Comparison of ENCODE assay signal across 18 cellular contexts in the genomic region with DNA sequence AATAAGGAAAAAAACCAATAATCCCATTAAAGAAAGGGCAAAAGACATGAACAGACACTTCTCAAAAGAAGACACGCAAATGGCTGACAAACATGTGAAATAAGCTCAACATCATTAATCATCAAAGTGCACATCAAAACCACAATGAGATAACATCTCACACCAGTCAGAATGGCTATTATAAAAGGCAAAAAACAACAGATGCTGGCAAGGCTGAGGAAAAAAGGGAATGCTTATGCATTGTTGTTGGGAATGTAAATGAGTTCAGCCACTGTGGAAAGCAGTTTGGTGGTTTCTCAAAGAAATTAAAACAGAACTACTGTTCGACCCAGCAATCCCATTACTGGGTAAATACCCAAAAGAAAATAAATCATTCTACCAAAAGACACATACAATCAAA.
"Had no signal": no experiment of that assay in that cellular context is flagged by ENCODE, and none has a peak within 500 bp of the region (broad histone marks: within the 10 kb centered on the region; RNA-seq: fewer than 3 reads in every experiment).

No MANE protein-coding gene starts in this region.

- H3K36me3 ChIP-seq: neutrophil, sigmoid colon, stomach, thoracic aorta, transverse colon had no signal

- H3K27me3 ChIP-seq: neutrophil, sigmoid colon, stomach, transverse colon had no signal

- DNase-seq: effector memory CD8-positive, alpha-beta T cell; erythroblast; foreskin melanocyte; head of caudate nucleus; hippocampal formation; kidney glomerular epithelial cell; mucosa of descending colon; naive thymus-derived CD8-positive, alpha-beta T cell; sigmoid colon; stimulated activated CD4-positive, alpha-beta T cell treated with anti-CD3 and anti-CD28 coated beads, Interleukin-12 subunit alpha, Interleukin-12 subunit beta, amount 100 ng/mL, for 4 hours; stimulated activated naive CD4-positive, alpha-beta T cell; stomach; substantia nigra; transverse colon had no signal

- ATAC-seq: effector memory CD8-positive, alpha-beta T cell; mucosa of descending colon; naive thymus-derived CD8-positive, alpha-beta T cell had no signal

- H3K4me3 ChIP-seq: mucosa of descending colon, sigmoid colon, skin epidermis, stomach, thoracic aorta, transverse colon had no signal

- H3K4me1 ChIP-seq: sigmoid colon, stomach, transverse colon had no signal

- H3K9me3 ChIP-seq: mucosa of descending colon, neutrophil, sigmoid colon, stomach, thoracic aorta, transverse colon had no signal

- FAIRE-seq: colon had no signal

- H3K27ac ChIP-seq: neutrophil, sigmoid colon, skin epidermis, stomach, thoracic aorta, transverse colon had no signal
